24 cellular contexts compared by ENCODE assay signal in the genomic region with DNA sequence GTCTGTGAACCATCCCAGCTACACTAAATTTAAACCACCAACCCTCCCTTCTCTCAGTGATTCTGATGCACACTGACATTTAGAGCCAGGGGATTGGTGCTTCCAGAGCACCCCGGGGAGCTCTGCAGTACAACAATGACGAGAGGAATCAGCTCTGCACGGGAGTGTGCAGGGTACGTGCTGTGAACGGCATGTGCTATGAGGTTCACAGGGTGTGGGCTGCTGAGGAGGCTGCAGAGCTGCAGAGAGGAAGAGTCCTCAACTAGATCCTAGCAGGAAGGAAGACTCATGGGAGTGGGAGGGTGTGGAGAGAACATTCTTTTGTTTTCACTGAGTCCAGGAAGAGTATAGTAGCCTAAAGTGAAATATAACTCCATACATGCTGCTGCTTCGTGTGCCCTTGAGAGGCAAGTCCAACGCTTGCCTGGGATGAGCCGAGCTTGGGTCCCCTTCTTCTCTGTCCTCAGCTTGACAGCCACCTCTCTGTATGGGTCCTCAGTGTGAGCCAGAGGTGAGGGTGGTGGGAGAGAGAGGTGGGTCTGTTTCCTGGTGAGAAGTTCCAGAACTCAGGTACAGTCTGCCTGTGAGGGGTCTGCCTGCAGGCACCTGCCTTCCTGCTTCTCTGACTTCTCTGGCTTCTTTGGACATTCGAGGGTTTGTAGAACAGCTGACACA.
DNase-seq lines count a peak whose midpoint lies in the region; ATAC-seq and TF ChIP-seq lines count a peak whose summit lies in the region.
"Had no signal": no experiment of that assay in that cellular context is flagged by ENCODE, and none has a peak within 500 bp of the region (broad histone marks: within the 10 kb centered on the region; RNA-seq: fewer than 3 reads in every experiment).

No MANE protein-coding gene starts in this region.

- POLR2A ChIA-PET in HEK293 (lab: Yijun Ruan, JAX), result no interaction called here

- H3K36me3 ChIP-seq in HEK293 (ENCODE audit: control insufficient read depth in 2 of 2, insufficient read depth in 1 of 2, low read length in 2 of 2) (no peaks in the 10 kb centered on the region), heart right ventricle (no peaks in the 10 kb centered on the region), lower lobe of right lung (no peaks in the 10 kb centered on the region)
- H3K36me3 ChIP-seq: BE2C, breast epithelium, gastrocnemius medialis, HAP-1, thoracic aorta had no signal

- H3K27me3 ChIP-seq in heart right ventricle (no peaks in the 10 kb centered on the region), lower lobe of right lung (ENCODE audit: low read depth) (no peaks in the 10 kb centered on the region)
- H3K27me3 ChIP-seq: BE2C, breast epithelium, gastrocnemius medialis had no signal

- H3K9me3 ChIP-seq in HEK293 (ENCODE audit: control insufficient read depth, insufficient read depth, low read depth, low read length) (no peaks in the 10 kb centered on the region), heart right ventricle (no peaks in the 10 kb centered on the region), lower lobe of right lung (no peaks in the 10 kb centered on the region)
- H3K9me3 ChIP-seq: BE2C, breast epithelium, gastrocnemius medialis, HAP-1, thoracic aorta had no signal

- TF ChIP-seq CTCF in HEK293 (tag by site-specific recombination; IDR thresholded peaks at IDR 0.05) (no peak), heart right ventricle (IDR thresholded peaks at IDR 0.05) (no peak), lower lobe of right lung (IDR thresholded peaks at IDR 0.05) (no peak)

- H3K4me3 ChIP-seq in HEK293 (ENCODE audit: low read depth, low read length) (no peak overlapping the region), heart right ventricle (no peak overlapping the region), lower lobe of right lung (no peak overlapping the region)
- H3K4me3 ChIP-seq: breast epithelium, gastrocnemius medialis, HAP-1, lung, thoracic aorta had no signal

- peaks cover 14% of the 10 kb centered on the region for H3K4me1 ChIP-seq in HEK293 (ENCODE audit: control insufficient read depth, insufficient read depth, low read length)
- H3K4me1 ChIP-seq in heart right ventricle, result peaks cover 0 to 48% (median 32%) of the 10 kb centered on the region in 9 donors
- peaks cover 19% of the 10 kb centered on the region for H3K4me1 ChIP-seq in lower lobe of right lung
- H3K4me1 ChIP-seq: HAP-1 had no signal

- H3K27ac ChIP-seq in HEK293 (ENCODE audit: extremely low read depth, low read depth, low read length), result no peak overlapping the region
- no peak overlapping the region for H3K27ac ChIP-seq in heart right ventricle
- H3K27ac ChIP-seq in lower lobe of right lung, result no peak overlapping the region
- H3K27ac ChIP-seq: breast epithelium, gastrocnemius medialis, thoracic aorta had no signal

- ATAC-seq in heart right ventricle, result peak in 7 of 8 donors; percentile 32 to 87 (median 51)
- peak; percentile 94 for ATAC-seq in sciatic nerve
- no peak for ATAC-seq in HG02759 (IDR thresholded peaks at IDR 0.05; ENCODE audit: unreplicated experiment)
- no peak for ATAC-seq in lower lobe of right lung
- no peak for ATAC-seq in GM21529 (IDR thresholded peaks at IDR 0.05; ENCODE audit: unreplicated experiment)

- 52 to 53% methylated on average over 9 of the region's 9 CpGs for WGBS in heart right ventricle, 2 donors

- DNase-seq in brain pericyte (ENCODE audit: low read depth, low spot score) (peak; percentile 88), heart right ventricle (no peak), sciatic nerve (ENCODE audit: low spot score) (no peak), NCI-H2171 (lab: John Stamatoyannopoulos, UW) (no peak), lower lobe of right lung (no peak)
- DNase-seq: activated CD4-positive, alpha-beta T cell treated with anti-CD3 and anti-CD28 coated beads for 4 hours; activated CD8-positive, alpha-beta memory T cell treated with anti-CD3 and anti-CD28 coated beads, Interleukin-2, amount 50 U/mL, for 4 hours; activated naive CD4-positive, alpha-beta T cell; BE2C; effector memory CD4-positive, alpha-beta T cell; naive thymus-derived CD4-positive, alpha-beta T cell; NCI-H1436 treated with DMSO at 0.1 percent for 48 hours; NCI-H524 treated with DMSO at 0.1 percent for 48 hours; OCI-M1; stimulated activated CD4-positive, alpha-beta T cell treated with anti-CD3 and anti-CD28 coated beads, Interleukin-4, amount 100 ng/mL, for 24 hours; stimulated activated CD8-positive, alpha-beta memory T cell treated with anti-CD3 and anti-CD28 coated beads, Interleukin-4, amount 100 ng/mL, for 48 hours had no signal

- CTCF ChIA-PET in HEK293 (lab: Yijun Ruan, JAX), result interaction anchor here (0.6 to 1.0 kb wide), 2 partner anchors 187 to 607 kb away, joined by 4 to 8 read pairs; no protein-coding TSS in a partner anchor

- intact Hi-C loops in heart right ventricle (cut with DNase I), result no loop called here
- intact Hi-C loops in sciatic nerve (cut with DNase I), result no loop called here
- intact Hi-C loops in lower lobe of right lung (cut with DNase I), result no loop called here

TF ChIP-seq in HEK293, 187 proteins besides CTCF, POLR2A, EP300 and RAD21:
- TF ChIP-seq ZSCAN23 (tag by site-specific recombination; IDR thresholded peaks at IDR 0.05) (no peak), ZBTB48 (tag by site-specific recombination; IDR thresholded peaks at IDR 0.05) (no peak), ZFHX2 (tag by site-specific recombination; conservative IDR thresholded peaks at IDR 0.05) (0 out of 2 replicates have a peak, but pooled peaks have one; percentile 10), ZNF785 (tag by site-specific recombination; IDR thresholded peaks at IDR 0.05) (no peak), ZNF404 (tag by site-specific recombination; IDR thresholded peaks at IDR 0.05) (no peak), ZIC2 (tag by site-specific recombination; IDR thresholded peaks at IDR 0.05) (peak; percentile 97), KLF9 (tag by site-specific recombination; IDR thresholded peaks at IDR 0.05; ENCODE audit: low read depth) (no peak), ZNF423 (tag by site-specific recombination; IDR thresholded peaks at IDR 0.05) (no peak), ZNF157 (tag by site-specific recombination; IDR thresholded peaks at IDR 0.05) (no peak), ZNF24 (tag by site-specific recombination; IDR thresholded peaks at IDR 0.05) (no peak), SCRT2 (tag by site-specific recombination; IDR thresholded peaks at IDR 0.05) (no peak), ZEB2 (tag by site-specific recombination; IDR thresholded peaks at IDR 0.05) (no peak), ZBTB7A (tag by site-specific recombination; IDR thresholded peaks at IDR 0.05; ENCODE audit: low read depth) (no peak), RBAK (tag by site-specific recombination; IDR thresholded peaks at IDR 0.05) (no peak)
- TF ChIP-seq, protein P1, sequence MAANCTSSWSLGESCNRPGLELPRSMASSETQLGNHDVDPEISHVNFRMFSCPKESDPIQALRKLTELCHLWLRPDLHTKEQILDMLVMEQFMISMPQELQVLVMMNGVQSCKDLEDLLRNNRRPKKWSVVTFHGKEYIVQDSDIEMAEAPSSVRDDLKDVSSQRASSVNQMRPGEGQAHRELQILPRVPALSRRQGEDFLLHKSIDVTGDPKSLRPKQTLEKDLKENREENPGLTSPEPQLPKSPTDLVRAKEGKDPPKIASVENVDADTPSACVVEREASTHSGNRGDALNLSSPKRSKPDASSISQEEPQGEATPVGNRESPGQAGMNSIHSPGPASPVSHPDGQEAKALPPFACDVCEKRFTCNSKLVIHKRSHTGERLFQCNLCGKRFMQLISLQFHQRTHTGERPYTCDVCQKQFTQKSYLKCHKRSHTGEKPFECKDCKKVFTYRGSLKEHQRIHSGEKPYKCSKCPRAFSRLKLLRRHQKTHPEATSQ (tag by site-specific recombination; IDR thresholded peaks at IDR 0.05), result no peak
- TF ChIP-seq, protein P2, sequence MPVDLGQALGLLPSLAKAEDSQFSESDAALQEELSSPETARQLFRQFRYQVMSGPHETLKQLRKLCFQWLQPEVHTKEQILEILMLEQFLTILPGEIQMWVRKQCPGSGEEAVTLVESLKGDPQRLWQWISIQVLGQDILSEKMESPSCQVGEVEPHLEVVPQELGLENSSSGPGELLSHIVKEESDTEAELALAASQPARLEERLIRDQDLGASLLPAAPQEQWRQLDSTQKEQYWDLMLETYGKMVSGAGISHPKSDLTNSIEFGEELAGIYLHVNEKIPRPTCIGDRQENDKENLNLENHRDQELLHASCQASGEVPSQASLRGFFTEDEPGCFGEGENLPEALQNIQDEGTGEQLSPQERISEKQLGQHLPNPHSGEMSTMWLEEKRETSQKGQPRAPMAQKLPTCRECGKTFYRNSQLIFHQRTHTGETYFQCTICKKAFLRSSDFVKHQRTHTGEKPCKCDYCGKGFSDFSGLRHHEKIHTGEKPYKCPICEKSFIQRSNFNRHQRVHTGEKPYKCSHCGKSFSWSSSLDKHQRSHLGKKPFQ (tag by site-specific recombination; IDR thresholded peaks at IDR 0.05), result no peak

Comparison
In these comparisons a context has a peak if more than half of its experiments do, and no peak if none do; other contexts are left out.
1. ATAC-seq: peak in heart right ventricle (7 of 8) and sciatic nerve (single experiment); none in HG02759 (single experiment), lower lobe of right lung (0 of 2) and GM21529 (single experiment).